ENCODE assay signal across 19 cellular contexts in genomic region chr7:69624431-69624830, GRCh38. TPM values are rescaled to one million over a fixed set of nuclear protein-coding genes. Genes with fewer than 3 reads are reported as not detected.
DNase-seq lines count a peak whose midpoint lies in the region; ATAC-seq, FAIRE-seq and TF ChIP-seq lines count a peak whose summit lies in the region.
"Had no signal": no experiment of that assay in that cellular context is flagged by ENCODE, and none has a peak within 500 bp of the region (broad histone marks: within the 10 kb centered on the region; RNA-seq: fewer than 3 reads in every experiment).

No MANE protein-coding gene starts in this region.

- SMC1A ChIA-PET in GM12878 (lab: Charles Lee; ENCODE audit: uncharacterized antibody, unreplicated experiment), result interaction anchor here (0.5 to 1.1 kb wide), 2 partner anchors 17 to 431 kb away, joined by 3 read pairs; no protein-coding TSS in a partner anchor

- peak; percentile 23 to 66 (median 42) for DNase-seq in NCI-H1417 (lab: John Stamatoyannopoulos, UW)
- no peak for DNase-seq in NCI-H1417 treated with DMSO at 0.1 percent for 48 hours (lab: John Stamatoyannopoulos, UW)
- peak; percentile 14 for DNase-seq in NCI-H1092 (lab: John Stamatoyannopoulos, UW)
- DNase-seq in NCI-H2227 treated with DMSO at 0.1 percent for 48 hours (lab: John Stamatoyannopoulos, UW), result peak; percentile 53
- DNase-seq in GM12878 (ENCODE audit: low read depth, low spot score), result no peak
- no peak for DNase-seq in RKO (ENCODE audit: low spot score)
- DNase-seq in prostate gland (ENCODE audit: low spot score), result no peak
- DNase-seq: DMS53, GDM1, GM23248, KBM-7, NCI-H510A, SIG-M5, SW 1271 had no signal

- H3K79me2 ChIP-seq in GM12878 (ENCODE audit: control insufficient read depth, insufficient read depth, low read length), result peaks cover 2% of the 10 kb centered on the region

- BruUV-seq in GM12878 (replicated peaks; lab: Mats Ljungman, UMichigan), result no TSS peak

- H3K27ac ChIP-seq in GM12878 (ENCODE audit: control insufficient read depth, insufficient read depth), result no peak overlapping the region
- H3K27ac ChIP-seq in prostate gland, result no peak overlapping the region
- H3K27ac ChIP-seq: 22Rv1; BLaER1 treated with 17β-estradiol and CSF1 and Interleukin-3, amounts not matched to agents 10 nM and 100 nM; GM23248 had no signal

- no peak for TF ChIP-seq CTCF in GM12878 (IDR thresholded peaks at IDR 0.05 in 2 of 3, conservative IDR thresholded peaks at IDR 0.05 in 1 of 3; ENCODE audit: control insufficient read depth in 2 of 3, extremely low read depth in 1 of 3, insufficient read depth in 1 of 3, low read depth in 3 of 3, low read length in 3 of 3)
- no peak for TF ChIP-seq CTCF in prostate gland (IDR thresholded peaks at IDR 0.05)

- no peak for TF ChIP-seq RAD21 in GM12878 (IDR thresholded peaks at IDR 0.05; ENCODE audit: insufficient read depth, low read depth, low read length)

- ATAC-seq in GM12878 (0 out of 3 replicates have a peak, but pooled peaks have one; percentile 24), GM21515 (IDR thresholded peaks at IDR 0.05; ENCODE audit: unreplicated experiment) (no peak)

- H3K9me3 ChIP-seq in GM12878 (replicated peaks; ENCODE audit: control insufficient read depth, insufficient read depth, low read length), result no peaks in the 10 kb centered on the region
- H3K9me3 ChIP-seq in prostate gland, result no peaks in the 10 kb centered on the region
- H3K9me3 ChIP-seq: BLaER1 treated with 17β-estradiol and CSF1 and Interleukin-3, amounts not matched to agents 10 nM and 100 nM had no signal

- RAD21 ChIA-PET in GM12878 (lab: Charles Lee; ENCODE audit: unreplicated experiment), result no interaction called here

- H3K4me1 ChIP-seq in GM12878 (ENCODE audit: control insufficient read depth, insufficient read depth, low read length), result 0 out of 2 replicates have a peak, but pooled peaks cover under 1% of the 10 kb centered on the region
- no peaks in the 10 kb centered on the region for H3K4me1 ChIP-seq in prostate gland (replicated peaks)

- H3K4me3 ChIP-seq in GM12878, result no peak overlapping the region
- H3K4me3 ChIP-seq in prostate gland, result no peak overlapping the region
- H3K4me3 ChIP-seq: BLaER1 treated with 17β-estradiol and CSF1 and Interleukin-3, amounts not matched to agents 10 nM and 100 nM; GM23248 had no signal

- FAIRE-seq in GM12878 (lab: Jason Lieb, UNC), result no peak
- FAIRE-seq: GM19239, RCC 7860 had no signal

- H2AFZ ChIP-seq in GM12878 (ENCODE audit: control insufficient read depth, low read depth, low read length), result no peak overlapping the region
- H2AFZ ChIP-seq: GM23248 had no signal

- WGBS in GM12878 (ENCODE audit: insufficient coverage, insufficient replicate concordance, low lambda C conversion rate, missing lambda C conversion rate), result 45% methylated on average over 1 of the region's 1 CpG
- 90% methylated on average over 1 of the region's 1 CpG for WGBS in prostate gland

- TF ChIP-seq EP300 in GM12878 (IDR thresholded peaks at IDR 0.05; ENCODE audit: borderline replicate concordance in 1 of 2, control insufficient read depth in 1 of 2, low read depth in 2 of 2, low read length in 2 of 2), result no peak

- no peak overlapping the region for H3K9ac ChIP-seq in GM12878 (ENCODE audit: control insufficient read depth, insufficient read depth, low read length)
- H3K9ac ChIP-seq: BLaER1 treated with 17β-estradiol and CSF1 and Interleukin-3, amounts not matched to agents 10 nM and 100 nM; GM23248 had no signal

- in situ Hi-C loops in GM12878 (cut with MboI), result no loop called here

- H4K20me1 ChIP-seq in GM12878 (ENCODE audit: control insufficient read depth, insufficient read depth), result no peaks in the 10 kb centered on the region

- H3K4me2 ChIP-seq in GM12878 (ENCODE audit: control insufficient read depth, insufficient read depth), result no peak overlapping the region

- POLR2A ChIA-PET in GM12878 (lab: Charles Lee), result no interaction called here

- no peaks in the 10 kb centered on the region for H3K27me3 ChIP-seq in GM12878 (replicated peaks in 1 of 2; ENCODE audit: control insufficient read depth in 2 of 2, insufficient read depth in 2 of 2, low read length in 1 of 2)
- no peaks in the 10 kb centered on the region for H3K27me3 ChIP-seq in prostate gland (replicated peaks; ENCODE audit: insufficient read depth)
- H3K27me3 ChIP-seq: BLaER1 treated with 17β-estradiol and CSF1 and Interleukin-3, amounts not matched to agents 10 nM and 100 nM had no signal

- CTCF ChIA-PET in GM12878 (lab: Yijun Ruan, JAX), result interaction anchor here (1.1 kb wide), 1 partner anchor 14 kb away, joined by 3 read pairs; no protein-coding TSS in a partner anchor

- no peaks in the 10 kb centered on the region for H3K36me3 ChIP-seq in GM12878 (ENCODE audit: control insufficient read depth in 2 of 2, insufficient read depth in 2 of 2, low read length in 1 of 2)
- no peaks in the 10 kb centered on the region for H3K36me3 ChIP-seq in prostate gland
- H3K36me3 ChIP-seq: BLaER1 treated with 17β-estradiol and CSF1 and Interleukin-3, amounts not matched to agents 10 nM and 100 nM had no signal

- TF ChIP-seq POLR2A in GM12878 (IDR thresholded peaks at IDR 0.05; ENCODE audit: low read depth, low read length) (no peak), prostate gland (IDR thresholded peaks at IDR 0.05) (no peak)

- intact Hi-C loops in GM12878 (cut with micrococcal nuclease; ENCODE audit: unreplicated experiment) (no loop called here), prostate gland (cut with DNase I) (no loop called here)

TF ChIP-seq in GM12878, 131 proteins besides CTCF, POLR2A, EP300 and RAD21:
- TF ChIP-seq ESRRA (IDR thresholded peaks at IDR 0.05; ENCODE audit: low read length), result no peak
- TF ChIP-seq, protein P1, sequence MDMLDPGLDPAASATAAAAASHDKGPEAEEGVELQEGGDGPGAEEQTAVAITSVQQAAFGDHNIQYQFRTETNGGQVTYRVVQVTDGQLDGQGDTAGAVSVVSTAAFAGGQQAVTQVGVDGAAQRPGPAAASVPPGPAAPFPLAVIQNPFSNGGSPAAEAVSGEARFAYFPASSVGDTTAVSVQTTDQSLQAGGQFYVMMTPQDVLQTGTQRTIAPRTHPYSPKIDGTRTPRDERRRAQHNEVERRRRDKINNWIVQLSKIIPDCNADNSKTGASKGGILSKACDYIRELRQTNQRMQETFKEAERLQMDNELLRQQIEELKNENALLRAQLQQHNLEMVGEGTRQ (IDR thresholded peaks at IDR 0.05; ENCODE audit: borderline replicate concordance, low read depth, low read length), result no peak
- no peak for TF ChIP-seq ZNF622 (IDR thresholded peaks at IDR 0.05)
- TF ChIP-seq BCL11A (IDR thresholded peaks at IDR 0.05; ENCODE audit: low read depth, low read length), result no peak
- no peak for TF ChIP-seq HDAC2 (IDR thresholded peaks at IDR 0.05)
- TF ChIP-seq IRF5 (IDR thresholded peaks at IDR 0.05; ENCODE audit: borderline replicate concordance), result no peak

RNA-seq across cellular contexts. Expression of gene AUTS2, which starts 26.2 kb away (rescaled TPM):
- total RNA-seq in GM12878 (2013; cell fraction: nucleolus; rRNA removed), result 1,234 and 1,253 TPM in 2 replicates
- 23.8 and 26.8 TPM in 2 replicates for total RNA-seq in GM12878 (2014; rRNA removed)
- total RNA-seq in GM12878 (2014; rRNA removed; fragmentation: Illumina TruSeq; extraction: Trizol), result 25.6 and 29.7 TPM in 2 replicates
- total RNA-seq in GM12878 (2021), result 51.6 and 55.6 TPM in 2 replicates
- polyA plus RNA-seq in GM12878 (2011; ENCODE audit: low read depth), result 13.7 TPM
- 32.5 and 37.5 TPM in 2 replicates for polyA plus RNA-seq in GM12878 (2011; rRNA removed)
- 19.9 and 27.3 TPM in 2 replicates for polyA plus RNA-seq in GM12878 (2011; cell fraction: cytosol; rRNA removed)
- 211 and 223 TPM in 2 replicates for polyA plus RNA-seq in GM12878 (2011; cell fraction: nucleus; rRNA removed)
- polyA plus RNA-seq in GM12878 (2012), result 22.5 and 23.0 TPM in 2 replicates
- 23.4 and 28.1 TPM in 2 replicates for polyA plus RNA-seq in GM12878 (2014; fragmentation: Illumina TruSeq; extraction: Trizol)
- polyA plus RNA-seq in GM12878 (2014; fragmentation: Nextera tagmentation; extraction: Ambion mirVana), result 1 to 10 TPM; 6.4 to 6.8 TPM
- polyA plus RNA-seq in GM12878 (2014; rRNA removed), result 19.4 and 30.3 TPM in 2 replicates
- polyA plus RNA-seq in GM12878 (2016; fragmentation: Nextera tagmentation; extraction: Ambion mirVana), result 10 to 100 TPM; 15.0 to 16.2 TPM
- 203 and 249 TPM in 2 replicates for polyA minus RNA-seq in GM12878 (2011; rRNA and poly(A)+ RNA removed)
- 41.4 and 49.9 TPM in 2 replicates for polyA minus RNA-seq in GM12878 (2011; cell fraction: cytosol; rRNA and poly(A)+ RNA removed)
- 479 and 749 TPM in 2 replicates for polyA minus RNA-seq in GM12878 (2011; cell fraction: nucleus; rRNA and poly(A)+ RNA removed)
- total RNA-seq in prostate gland, result 10 to 100 TPM; 25.0 to 55.2 TPM

Comparison
In these comparisons a context has a peak if more than half of its experiments do, and no peak if none do; other contexts are left out.
1. DNase-seq: peak in NCI-H1417 (3 of 3), NCI-H1092 (single experiment) and NCI-H2227 treated with DMSO at 0.1 percent for 48 hours (single experiment); none in NCI-H1417 treated with DMSO at 0.1 percent for 48 hours (single experiment), GM12878 (single experiment), RKO (single experiment) and prostate gland (single experiment).